9 cellular contexts compared by ENCODE assay signal in genomic region chr21:34351786-34352241, GRCh38. TPM values are rescaled to one million over a fixed set of nuclear protein-coding genes. Genes with fewer than 3 reads are reported as not detected.
DNase-seq lines count a peak whose midpoint lies in the region; ATAC-seq and TF ChIP-seq lines count a peak whose summit lies in the region.
"Had no signal": no experiment of that assay in that cellular context is flagged by ENCODE, and none has a peak within 500 bp of the region (broad histone marks: within the 10 kb centered on the region; RNA-seq: fewer than 3 reads in every experiment).

No MANE protein-coding gene starts in this region.

- H2AFZ ChIP-seq in SU-DHL-6 (ENCODE audit: low read depth, low read length, severe bottlenecking): no peak overlapping the region

- H3K4me2 ChIP-seq in SU-DHL-6 (ENCODE audit: low read depth, low read length, poor library complexity, severe bottlenecking): no peak overlapping the region
- H3K4me2 ChIP-seq: BLaER1 had no signal

- H3K4me3 ChIP-seq in SU-DHL-6 (ENCODE audit: insufficient read depth, low read length, poor library complexity, severe bottlenecking): no peak overlapping the region
- no peak overlapping the region for H3K4me3 ChIP-seq in epithelial cell of esophagus (ENCODE audit: low read length)
- H3K4me3 ChIP-seq in mucosa of stomach (ENCODE audit: low read length): no peak overlapping the region
- H3K4me3 ChIP-seq: BLaER1 had no signal

- no peak for ATAC-seq in HG03520 (IDR thresholded peaks at IDR 0.05; ENCODE audit: unreplicated experiment)

- no peak overlapping the region for H3K9ac ChIP-seq in SU-DHL-6 (ENCODE audit: low read length)
- H3K9ac ChIP-seq in mucosa of stomach (ENCODE audit: low read length): peak overlapping the region; percentile 24
- H3K9ac ChIP-seq: BLaER1 had no signal

- no peaks in the 10 kb centered on the region for H3K27me3 ChIP-seq in SU-DHL-6 (ENCODE audit: low read length)
- no peaks in the 10 kb centered on the region for H3K27me3 ChIP-seq in mucosa of stomach (ENCODE audit: control insufficient read depth, insufficient read depth, low read length)
- H3K27me3 ChIP-seq: BLaER1 had no signal

- no peaks in the 10 kb centered on the region for H3K9me3 ChIP-seq in SU-DHL-6 (ENCODE audit: insufficient read depth, low read length)
- H3K9me3 ChIP-seq in mucosa of stomach (ENCODE audit: control insufficient read depth, low read length): no peaks in the 10 kb centered on the region
- H3K9me3 ChIP-seq: BLaER1 had no signal

- H3K79me2 ChIP-seq in SU-DHL-6 (ENCODE audit: insufficient read depth, low read length): no peaks in the 10 kb centered on the region

- no peaks in the 10 kb centered on the region for H4K20me1 ChIP-seq in SU-DHL-6 (ENCODE audit: low read depth, low read length)
- H4K20me1 ChIP-seq: BLaER1 had no signal

- H3K9me2 ChIP-seq in SU-DHL-6 (replicated peaks; ENCODE audit: insufficient read depth, low read length): no peaks in the 10 kb centered on the region

- no peaks in the 10 kb centered on the region for H3K4me1 ChIP-seq in mucosa of stomach (ENCODE audit: control insufficient read depth, insufficient read depth, low read length)
- H3K4me1 ChIP-seq: BLaER1 had no signal

- TF ChIP-seq CTCF in SU-DHL-6 (IDR thresholded peaks at IDR 0.05; ENCODE audit: insufficient read depth, low read length, poor library complexity, severe bottlenecking): peak; percentile 54
- peak; percentile 60 for TF ChIP-seq CTCF in epithelial cell of esophagus (IDR thresholded peaks at IDR 0.05; ENCODE audit: insufficient read depth, low read depth, low read length, missing control alignments)

- H3K27ac ChIP-seq in SU-DHL-6 (ENCODE audit: low read depth, low read length): no peak overlapping the region
- H3K27ac ChIP-seq: BLaER1 had no signal

- H3K36me3 ChIP-seq in SU-DHL-6 (ENCODE audit: low read length) (no peaks in the 10 kb centered on the region), mucosa of stomach (ENCODE audit: control insufficient read depth, insufficient read depth, low read length) (no peaks in the 10 kb centered on the region)
- H3K36me3 ChIP-seq: BLaER1 had no signal

- no peaks in the 10 kb centered on the region for H3F3A ChIP-seq in SU-DHL-6 (ENCODE audit: insufficient read depth)

- peak; percentile 59 for DNase-seq in SIG-M5 treated with dmso at 0.1 percent for 504 hours (lab: John Stamatoyannopoulos, UW; ENCODE audit: unreplicated experiment)
- no peak for DNase-seq in SIG-M5 (lab: John Stamatoyannopoulos, UW)
- peak; percentile 76 for DNase-seq in H4 (ENCODE audit: low spot score)
- DNase-seq in NCI-H146 (lab: John Stamatoyannopoulos, UW): peak; percentile 75
- DNase-seq in epithelial cell of esophagus (ENCODE audit: low read depth): peak; percentile 27

RNA-seq across cellular contexts. Expression of gene KCNE2, which starts 12.0 kb away (rescaled TPM):
- total RNA-seq in H4 (2014; rRNA removed; shearing (Covaris generic)): not detected in 2 replicates

RNA-seq across cellular contexts. Expression of gene SMIM11, which starts 23.5 kb away (rescaled TPM):
- total RNA-seq in H4 (2014; rRNA removed; shearing (Covaris generic)): 25.5 and 33.3 TPM in 2 replicates
